In genomic region chr22:50282361-50283144, GRCh38 we compare ENCODE assay signal across 11 cellular contexts. TPM values are rescaled to one million over a fixed set of nuclear protein-coding genes. Genes with fewer than 3 reads are reported as not detected.
DNase-seq lines count a peak whose midpoint lies in the region; ATAC-seq and TF ChIP-seq lines count a peak whose summit lies in the region.
"Had no signal": no experiment of that assay in that cellular context is flagged by ENCODE, and none has a peak within 500 bp of the region (broad histone marks: within the 10 kb centered on the region; RNA-seq: fewer than 3 reads in every experiment).

No MANE protein-coding gene starts in this region.

- CTCF ChIA-PET in RWPE1 (lab: Yijun Ruan, JAX) = interaction anchor here (0.8 to 1.1 kb wide), 3 partner anchors 23 to 45 kb away, joined by 3 to 4 read pairs (median 3); no protein-coding TSS in a partner anchor

- ATAC-seq in omental fat pad (ENCODE audit: low FRiP score) (peak; percentile 71), GM18498 (IDR thresholded peaks at IDR 0.05; ENCODE audit: unreplicated experiment) (no peak)

- no peak overlapping the region for H3K4me3 ChIP-seq in fibroblast of villous mesenchyme (ENCODE audit: low read depth, low read length)
- H3K4me3 ChIP-seq: dorsolateral prefrontal cortex had no signal

- TF ChIP-seq CTCF in RWPE1 (conservative IDR thresholded peaks at IDR 0.05; ENCODE audit: low read depth) (no peak), fibroblast of villous mesenchyme (IDR thresholded peaks at IDR 0.05; ENCODE audit: insufficient read depth, low read depth, low read length) (no peak), omental fat pad (IDR thresholded peaks at IDR 0.05) (no peak)

- POLR2A ChIA-PET in RWPE1 (lab: Yijun Ruan, JAX; ENCODE audit: low non-redundant PET) = interaction anchor here (0.5 to 1.1 kb wide), 2 partner anchors 15 to 21 kb away, joined by 3 read pairs; no protein-coding TSS in a partner anchor

- peak overlapping the region; percentile 91 for H3K27ac ChIP-seq in RWPE1

- DNase-seq in DMS53 (lab: John Stamatoyannopoulos, UW) (peak; percentile 88), RWPE1 (ENCODE audit: low spot score) (peak; percentile 87), fibroblast of villous mesenchyme (ENCODE audit: low read depth) (peak; percentile 57), omental fat pad (ENCODE audit: low spot score) (no peak), HuH-7.5 (ENCODE audit: low spot score) (no peak), pons (ENCODE audit: low spot score) (no peak)
- no peak for DNase-seq in central memory CD4-positive, alpha-beta T cell
- DNase-seq: COR-L47; dorsolateral prefrontal cortex; stimulated activated CD4-positive, alpha-beta T cell treated with anti-CD3 and anti-CD28 coated beads, Interleukin-2, amount 100 ng/mL, for 48 hours had no signal

RNA-seq across cellular contexts. Expression of gene MAPK11, which starts 12.4 kb away (rescaled TPM):
- total RNA-seq in fibroblast of villous mesenchyme = 6.5 and 6.8 TPM in 2 replicates
- total RNA-seq in omental fat pad = 10 to 100 TPM; 12.1 to 38.9 (median 20.4) TPM

RNA-seq across cellular contexts. Expression of gene MAPK12, which starts 21.1 kb away (rescaled TPM):
- 39.3 and 42.7 TPM in 2 replicates for total RNA-seq in fibroblast of villous mesenchyme
- total RNA-seq in omental fat pad = 10 to 100 TPM in 3 of 4 donors, 1 to 10 TPM in 1; 7.9 to 31.1 (median 17.8) TPM

RNA-seq across cellular contexts. Expression of gene PLXNB2, which starts 24.9 kb away (rescaled TPM):
- 148 and 168 TPM in 2 replicates for total RNA-seq in fibroblast of villous mesenchyme
- total RNA-seq in omental fat pad = 100 to 1,000 TPM in 3 of 4 donors, 10 to 100 TPM in 1; 91.4 to 130 (median 115) TPM

RNA-seq across cellular contexts. Expression of gene HDAC10, which starts 31.5 kb away (rescaled TPM):
- total RNA-seq in fibroblast of villous mesenchyme (18.7 and 19.4 TPM in 2 replicates), omental fat pad (10 to 100 TPM; 18.4 to 53.8 (median 23.6) TPM)

RNA-seq across cellular contexts. Expression of gene TUBGCP6, which starts 37.7 kb away (rescaled TPM):
- total RNA-seq in fibroblast of villous mesenchyme = 25.4 and 32.4 TPM in 2 replicates
- total RNA-seq in omental fat pad = 10 to 100 TPM; 32.7 to 52.2 (median 33.5) TPM

Comparison
In these comparisons a context has a peak if more than half of its experiments do, and no peak if none do; other contexts are left out.
1. DNase-seq: peak in DMS53 (single experiment), RWPE1 (single experiment) and fibroblast of villous mesenchyme (single experiment); none in omental fat pad (single experiment), HuH-7.5 (single experiment), central memory CD4-positive, alpha-beta T cell (single experiment) and pons (single experiment).